In genomic region chr5:124744170-124744911, GRCh38 we compare ENCODE assay signal across 8 cellular contexts. TPM values are rescaled to one million over a fixed set of nuclear protein-coding genes. Genes with fewer than 3 reads are reported as not detected.
A peak's percentile ranks its signal among the peaks of the same experiment; 100 is the strongest.
DNase-seq lines count a peak whose midpoint lies in the region; ATAC-seq and TF ChIP-seq lines count a peak whose summit lies in the region.

No MANE protein-coding gene starts in this region.

- TF ChIP-seq CTCF in AG09319 (IDR thresholded peaks at IDR 0.05; ENCODE audit: low read depth, low read length): peak; percentile 3

- H3K9me3 ChIP-seq in esophagus (ENCODE audit: control insufficient read depth in 2 of 2, insufficient read depth in 1 of 2, low read depth in 1 of 2, low read length in 1 of 2): peaks cover 0 to 2% of the 10 kb centered on the region in 2 donors

- H3K27ac ChIP-seq in esophagus (ENCODE audit: low read depth in 2 of 2, low read length in 1 of 2): peak overlapping the region; percentile 81 to 84

- no peaks in the 10 kb centered on the region for H3K4me1 ChIP-seq in esophagus (ENCODE audit: control insufficient read depth in 2 of 2, insufficient read depth in 2 of 2, low read length in 1 of 2)

- DNase-seq in AG09319 (ENCODE audit: extremely low read depth, low read depth) (no peak), NCI-H526 treated with DMSO at 0.1 percent for 48 hours (lab: John Stamatoyannopoulos, UW) (peak; percentile 60), myocyte (ENCODE audit: low read depth) (peak; percentile 72), NCI-H2107 (lab: John Stamatoyannopoulos, UW) (no peak), NCI-H2171 treated with DMSO at 0.1 percent for 48 hours (lab: John Stamatoyannopoulos, UW) (no peak)
- no peak for DNase-seq in activated T-cell treated with anti-CD3 and anti-CD28 coated beads, Interleukin-2, amount 50 U/mL, for 1 hour

- H3K27me3 ChIP-seq in esophagus (ENCODE audit: control insufficient read depth in 1 of 2, insufficient read depth in 2 of 2, low read length in 2 of 2): no peaks in the 10 kb centered on the region

- peak overlapping the region; percentile 65 to 68 for H3K4me3 ChIP-seq in esophagus (ENCODE audit: low read depth in 1 of 2, low read length in 2 of 2)

- 8 to 9% methylated on average over 26 of the region's 26 CpGs for WGBS in esophagus, 2 donors

- H3K36me3 ChIP-seq in esophagus (ENCODE audit: control insufficient read depth in 2 of 2, insufficient read depth in 2 of 2, low read length in 1 of 2): no peaks in the 10 kb centered on the region

- ATAC-seq in HG02798 (IDR thresholded peaks at IDR 0.05; ENCODE audit: poor library complexity, unreplicated experiment): no peak

RNA-seq across cellular contexts. Expression of gene ZNF608, which starts 2.1 kb away (rescaled TPM):
- 1 to 10 TPM; 4.1 to 5.9 TPM for polyA plus RNA-seq in esophagus
- 41.1 and 43.9 TPM in 2 replicates for total RNA-seq in myocyte
- 7.8 TPM for polyA plus RNA-seq in myocyte (2012)

Comparison
In these comparisons a context has a peak if more than half of its experiments do, and no peak if none do; other contexts are left out.
1. DNase-seq: peak in NCI-H526 treated with DMSO at 0.1 percent for 48 hours (single experiment) and myocyte (single experiment); none in AG09319 (single experiment), NCI-H2107 (single experiment), NCI-H2171 treated with DMSO at 0.1 percent for 48 hours (single experiment) and activated T-cell treated with anti-CD3 and anti-CD28 coated beads, Interleukin-2, amount 50 U/mL, for 1 hour (single experiment).